ENCODE assay signal across 18 cellular contexts in genomic region chr3:69936266-69936665, GRCh38.
DNase-seq lines count a peak whose midpoint lies in the region; ATAC-seq and TF ChIP-seq lines count a peak whose summit lies in the region.
"Had no signal": no experiment of that assay in that cellular context is flagged by ENCODE, and none has a peak within 500 bp of the region (broad histone marks: within the 10 kb centered on the region; RNA-seq: fewer than 3 reads in every experiment).

No MANE protein-coding gene starts in this region.

- no peak for TF ChIP-seq POLR2A in IMR-90 (IDR thresholded peaks at IDR 0.05; ENCODE audit: low read depth, low read length)

- peak overlapping the region; percentile 79; the same call in 1 of the 2 replicates for H3K18ac ChIP-seq in IMR-90 (ENCODE audit: low read depth, low read length)

- no peak for ATAC-seq in IMR-90 (ENCODE audit: low read depth)

- dilution Hi-C loops in IMR-90 (cut with HindIII; ENCODE audit: low sequenced_read_pairs, unreplicated experiment) = loop anchor here (25.0 kb wide), 1 partner anchor 249 kb away; no protein-coding TSS in a partner anchor

- H4K8ac ChIP-seq in IMR-90 (ENCODE audit: low read depth in 2 of 2, low read length in 2 of 2) = no peak overlapping the region

- no peak overlapping the region for H3K4ac ChIP-seq in IMR-90 (ENCODE audit: low read depth, low read length)

- H4K20me1 ChIP-seq in IMR-90 (ENCODE audit: insufficient read depth, low read length) = no peaks in the 10 kb centered on the region
- H4K20me1 ChIP-seq: BLaER1 had no signal

- H3K36me3 ChIP-seq in IMR-90 (ENCODE audit: control insufficient read depth, insufficient read depth, low read length) = peaks cover 8% of the 10 kb centered on the region
- H3K36me3 ChIP-seq: BE2C, BLaER1 had no signal

- H2BK120ac ChIP-seq in IMR-90 (ENCODE audit: low read depth, low read length) = 0 out of 2 replicates have a peak overlapping the region, but pooled peaks have one; percentile 10

- 0 out of 2 replicates have a peak overlapping the region, but pooled peaks have one; percentile 16 for H4K91ac ChIP-seq in IMR-90 (ENCODE audit: insufficient read depth, low read depth, low read length)

- H3K4me1 ChIP-seq in IMR-90 (ENCODE audit: control insufficient read depth, insufficient read depth, low read length) = peaks cover 12% of the 10 kb centered on the region
- H3K4me1 ChIP-seq: BE2C, BLaER1, Caco-2 had no signal

- H2AFZ ChIP-seq in IMR-90 (replicated peaks; ENCODE audit: low read length, poor library complexity) = no peak overlapping the region

- no peak overlapping the region for H2AK5ac ChIP-seq in IMR-90 (ENCODE audit: low read depth, low read length)

- H2BK20ac ChIP-seq in IMR-90 (ENCODE audit: low read depth, low read length) = no peak overlapping the region

- H4K5ac ChIP-seq in IMR-90 (ENCODE audit: low read depth, low read length) = peak overlapping the region; percentile 73; the same call in 1 of the 2 replicates

- H3K4me3 ChIP-seq in IMR-90 (ENCODE audit: insufficient read depth, low read depth, low read length) (no peak overlapping the region), dorsolateral prefrontal cortex (no peak overlapping the region)
- H3K4me3 ChIP-seq: BLaER1 had no signal

- H3K9me1 ChIP-seq in IMR-90 (ENCODE audit: insufficient read depth, low read length) = peaks cover 7% of the 10 kb centered on the region

- H3K9me3 ChIP-seq in IMR-90 (ENCODE audit: control insufficient read depth, insufficient read depth, low read length) = no peaks in the 10 kb centered on the region
- H3K9me3 ChIP-seq: BE2C, BLaER1, Caco-2 had no signal

- no peak for TF ChIP-seq RAD21 in IMR-90 (IDR thresholded peaks at IDR 0.05; ENCODE audit: low read length)

- no peak overlapping the region for H3K9ac ChIP-seq in IMR-90 (ENCODE audit: low read depth, low read length)
- H3K9ac ChIP-seq: BLaER1 had no signal

- no peak overlapping the region for H3K14ac ChIP-seq in IMR-90 (replicated peaks; ENCODE audit: low read depth, low read length)

- CTCF ChIA-PET in IMR-90 (lab: Yijun Ruan, JAX) = interaction anchor here (0.6 kb wide), 1 partner anchor 62 kb away, joined by 3 read pairs; no protein-coding TSS in a partner anchor

- H3K27me3 ChIP-seq in IMR-90 (ENCODE audit: control insufficient read depth, insufficient read depth, low read length) (no peaks in the 10 kb centered on the region), dorsolateral prefrontal cortex (no peaks in the 10 kb centered on the region)
- H3K27me3 ChIP-seq: BE2C, BLaER1 had no signal

- H2BK5ac ChIP-seq in IMR-90 (ENCODE audit: low read depth, low read length, poor library complexity, severe bottlenecking) = peak overlapping the region; percentile 72

- WGBS in IMR-90 (ENCODE audit: extremely low coverage in 2 of 2, insufficient read length in 1 of 2), 2 experiments = no CpG with 5 or more reads among the region's 6 CpGs

- in situ Hi-C loops in IMR-90 (cut with MboI; ENCODE audit: low sequenced_read_pairs) = no loop called here

- POLR2A ChIA-PET in IMR-90 (lab: Charles Lee; ENCODE audit: unreplicated experiment) = no interaction called here

- no TSS peak for BruUV-seq in IMR-90 (replicated peaks; lab: Mats Ljungman, UMichigan)

- H2AK9ac ChIP-seq in IMR-90 (replicated peaks; ENCODE audit: low read depth, low read length, poor library complexity) = no peak overlapping the region

- no peak overlapping the region for H2BK15ac ChIP-seq in IMR-90 (ENCODE audit: low read depth, low read length)

- H3K79me1 ChIP-seq in IMR-90 (ENCODE audit: low read depth in 1 of 2, low read length in 2 of 2) = peaks cover 7 to 26% of the 10 kb centered on the region in 2 experiments; a peak in 1 of 4 replicates

- no peak overlapping the region for H3K23ac ChIP-seq in IMR-90 (ENCODE audit: low read depth, low read length)

- DNase-seq in COLO829 (ENCODE audit: low spot score) (peak; percentile 92), IMR-90 (no peak), dorsolateral prefrontal cortex (no peak), NCI-H1436 treated with DMSO at 0.1 percent for 48 hours (lab: John Stamatoyannopoulos, UW) (no peak), NCI-H187 treated with DMSO at 0.1 percent for 48 hours (lab: John Stamatoyannopoulos, UW) (no peak), kidney glomerular epithelial cell (lab: John Stamatoyannopoulos, UW) (no peak)
- DNase-seq: 8988T; ACHN; BE2C; C1 segment of cervical spinal cord; Caco-2; Calu3; CD4-positive, alpha-beta memory T cell; CD4-positive, CD25-positive, alpha-beta regulatory T cell; CD8-positive, alpha-beta memory T cell; DMS79 treated with DMSO at 0.1 percent for 48 hours; GF-D8 had no signal

- H3K56ac ChIP-seq in IMR-90 (ENCODE audit: extremely low read depth, insufficient read depth, low read length) = no peak overlapping the region

- intact Hi-C loops in IMR-90 (cut with micrococcal nuclease) (no loop called here), dorsolateral prefrontal cortex (cut with DNase I) (no loop called here)

- TF ChIP-seq CTCF in IMR-90 (conservative IDR thresholded peaks at IDR 0.05; ENCODE audit: low read depth, low read length) (no peak), dorsolateral prefrontal cortex (IDR thresholded peaks at IDR 0.05 in 54 of 56, conservative IDR thresholded peaks at IDR 0.05 in 2 of 56; ENCODE audit: low read depth in 1 of 56, partially characterized antibody in 56 of 56) (no peak)

- H3K27ac ChIP-seq in IMR-90 (ENCODE audit: insufficient read depth, low read length) = no peak overlapping the region
- peak overlapping the region in 34 of 59 donors; percentile 3 to 93 (median 72) for H3K27ac ChIP-seq in dorsolateral prefrontal cortex
- H3K27ac ChIP-seq: BLaER1 had no signal

- no peak overlapping the region for H3K4me2 ChIP-seq in IMR-90 (ENCODE audit: low read depth, low read length)
- H3K4me2 ChIP-seq: BLaER1 had no signal

TF ChIP-seq in IMR-90, 13 proteins besides CTCF, POLR2A, EP300 and RAD21:
- no peak for TF ChIP-seq FOS (IDR thresholded peaks at IDR 0.05; ENCODE audit: low read depth, low read length)
- TF ChIP-seq SMC3 (IDR thresholded peaks at IDR 0.05; ENCODE audit: low read depth, low read length) = no peak
- TF ChIP-seq BHLHE40 (IDR thresholded peaks at IDR 0.05; ENCODE audit: low read depth, low read length) = no peak
- no peak for TF ChIP-seq NFE2L2 (IDR thresholded peaks at IDR 0.05; ENCODE audit: low read depth, low read length)
- TF ChIP-seq RFX5 (IDR thresholded peaks at IDR 0.05; ENCODE audit: low read depth, low read length) = no peak
- no peak for TF ChIP-seq MAFK (IDR thresholded peaks at IDR 0.05; ENCODE audit: low read depth, low read length)
- TF ChIP-seq RCOR1 (IDR thresholded peaks at IDR 0.05; ENCODE audit: insufficient replicate concordance, low read length) = no peak
- no peak for TF ChIP-seq CHD1 (IDR thresholded peaks at IDR 0.05; ENCODE audit: low read depth, low read length)
- TF ChIP-seq MAZ (IDR thresholded peaks at IDR 0.05; ENCODE audit: borderline replicate concordance, low read depth, low read length) = no peak
- no peak for TF ChIP-seq CEBPB (IDR thresholded peaks at IDR 0.05; ENCODE audit: low read depth, low read length)
- TF ChIP-seq, protein P1, sequence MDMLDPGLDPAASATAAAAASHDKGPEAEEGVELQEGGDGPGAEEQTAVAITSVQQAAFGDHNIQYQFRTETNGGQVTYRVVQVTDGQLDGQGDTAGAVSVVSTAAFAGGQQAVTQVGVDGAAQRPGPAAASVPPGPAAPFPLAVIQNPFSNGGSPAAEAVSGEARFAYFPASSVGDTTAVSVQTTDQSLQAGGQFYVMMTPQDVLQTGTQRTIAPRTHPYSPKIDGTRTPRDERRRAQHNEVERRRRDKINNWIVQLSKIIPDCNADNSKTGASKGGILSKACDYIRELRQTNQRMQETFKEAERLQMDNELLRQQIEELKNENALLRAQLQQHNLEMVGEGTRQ (IDR thresholded peaks at IDR 0.05; ENCODE audit: low read depth, low read length) = no peak
- no peak for TF ChIP-seq ELK1 (IDR thresholded peaks at IDR 0.05; ENCODE audit: borderline replicate concordance, low read depth, low read length)
- no peak for TF ChIP-seq MXI1 (IDR thresholded peaks at IDR 0.05; ENCODE audit: borderline replicate concordance, low read depth, low read length)
